16 cellular contexts compared by ENCODE assay signal in genomic region chr19:17967258-17968051, GRCh38. TPM values are rescaled to one million over a fixed set of nuclear protein-coding genes. Genes with fewer than 3 reads are reported as not detected.
A peak's percentile ranks its signal among the peaks of the same experiment; 100 is the strongest.
DNase-seq lines count a peak whose midpoint lies in the region; ATAC-seq, FAIRE-seq and TF ChIP-seq lines count a peak whose summit lies in the region.
"Had no signal": no experiment of that assay in that cellular context is flagged by ENCODE, and none has a peak within 500 bp of the region (broad histone marks: within the 10 kb centered on the region; RNA-seq: fewer than 3 reads in every experiment).

No MANE protein-coding gene starts in this region.

- peak overlapping the region; percentile 45 for H3K23ac ChIP-seq in mesendoderm (ENCODE audit: low read length)

- H2BK5ac ChIP-seq in mesendoderm (ENCODE audit: low read length) = no peak overlapping the region

- no peaks in the 10 kb centered on the region for H3K36me3 Mint-ChIP-seq in activated naive CD8-positive, alpha-beta T cell treated with anti-CD3 and anti-CD28 coated beads for 36 hours
- no peaks in the 10 kb centered on the region for H3K36me3 Mint-ChIP-seq in type B pancreatic cell

- POLR2A ChIA-PET in HepG2 (lab: Yijun Ruan, JAX) = no interaction called here

- no peaks in the 10 kb centered on the region for H3K9me3 Mint-ChIP-seq in activated naive CD8-positive, alpha-beta T cell treated with anti-CD3 and anti-CD28 coated beads for 36 hours
- no peaks in the 10 kb centered on the region for H3K9me3 Mint-ChIP-seq in type B pancreatic cell

- H3K79me2 ChIP-seq in HepG2 (ENCODE audit: insufficient read depth, low read length) (no peaks in the 10 kb centered on the region), mesendoderm (ENCODE audit: control insufficient read depth, insufficient read depth, low read length) (no peaks in the 10 kb centered on the region)

- CTCF ChIA-PET in HepG2 (lab: Yijun Ruan, JAX; ENCODE audit: low intra/inter-chr PET ratio, low total read pairs) = no interaction called here

- H3K27me3 Mint-ChIP-seq in activated naive CD8-positive, alpha-beta T cell treated with anti-CD3 and anti-CD28 coated beads for 36 hours = peaks cover 50% of the 10 kb centered on the region
- peaks cover 21% of the 10 kb centered on the region for H3K27me3 Mint-ChIP-seq in type B pancreatic cell

- H3K18ac ChIP-seq in mesendoderm (ENCODE audit: low read length) = peak overlapping the region; percentile 53

- TF ChIP-seq CTCF in HepG2 (CRISPR knock-in tag; IDR thresholded peaks at IDR 0.05) (no peak), right lobe of liver (IDR thresholded peaks at IDR 0.05) (no peak), type B pancreatic cell (conservative IDR thresholded peaks at IDR 0.05) (no peak), gastroesophageal sphincter (IDR thresholded peaks at IDR 0.05) (no peak)

- no TSS peak for BruUV-seq in HepG2 (replicated peaks; lab: Mats Ljungman, UMichigan)

- H3K27me3 ChIP-seq in HepG2 (ENCODE audit: control insufficient read depth in 1 of 2, insufficient read depth in 2 of 2, low read length in 2 of 2) (peaks cover 3 to 52% of the 10 kb centered on the region in 2 experiments; a peak in 4 of 5 replicates), right lobe of liver (peaks cover 0 to 6% of the 10 kb centered on the region in 2 donors), mesendoderm (ENCODE audit: insufficient read depth, low read length, poor library complexity) (no peaks in the 10 kb centered on the region), gastroesophageal sphincter (peaks cover 92% of the 10 kb centered on the region)

- TF ChIP-seq EP300 in HepG2 (IDR thresholded peaks at IDR 0.05; ENCODE audit: low read depth in 2 of 2, low read length in 2 of 2) (no peak), HepG2 (CRISPR knock-in tag; IDR thresholded peaks at IDR 0.05; ENCODE audit: borderline replicate concordance) (no peak), gastroesophageal sphincter (IDR thresholded peaks at IDR 0.05) (no peak)

- 13% methylated on average over 15 of the region's 35 CpGs for WGBS in HepG2 (ENCODE audit: low lambda C conversion rate)
- WGBS in right lobe of liver (ENCODE audit: insufficient coverage, low coverage, low lambda C conversion rate, missing lambda C conversion rate) = 3% methylated on average over 12 of the region's 35 CpGs
- WGBS in mesendoderm (ENCODE audit: extremely low coverage, insufficient coverage, low lambda C conversion rate) = no CpG with 5 or more reads among the region's 35 CpGs
- WGBS in gastroesophageal sphincter (ENCODE audit: low coverage in 1 of 2), 2 donors = 0% methylated on average over 2 of the region's 35 CpGs; no CpG with 5 or more reads in 1 of the 2 donors

- intact Hi-C loops in HepG2 (cut with micrococcal nuclease; ENCODE audit: unreplicated experiment) = no loop called here
- intact Hi-C loops in right lobe of liver (cut with DNase I) = no loop called here

- TF ChIP-seq POLR2A in HepG2 (IDR thresholded peaks at IDR 0.05; ENCODE audit: insufficient read depth in 1 of 2, low read depth in 2 of 2, low read length in 2 of 2) = no peak
- TF ChIP-seq POLR2A in right lobe of liver (IDR thresholded peaks at IDR 0.05) = no peak
- TF ChIP-seq POLR2A in gastroesophageal sphincter (IDR thresholded peaks at IDR 0.05) = no peak

- TF ChIP-seq RAD21 in HepG2 (CRISPR knock-in tag; IDR thresholded peaks at IDR 0.05) = no peak

- peak overlapping the region; percentile 50 for H3K4me3 Mint-ChIP-seq in activated naive CD8-positive, alpha-beta T cell treated with anti-CD3 and anti-CD28 coated beads for 36 hours
- H3K4me3 Mint-ChIP-seq in type B pancreatic cell = peak overlapping the region; percentile 89
- H3K4me3 Mint-ChIP-seq: activated CD8-positive, alpha-beta T cell treated with anti-CD3 and anti-CD28 coated beads, Interleukin-2, amount 10 ng/mL, durations not matched to agents 7 days and 5 days had no signal

- H3K9ac ChIP-seq in HepG2 (ENCODE audit: insufficient read depth, low read depth, low read length) (no peak overlapping the region), mesendoderm (ENCODE audit: low read length) (peak overlapping the region; percentile 71)

- no peak for ATAC-seq in HepG2
- no peak for ATAC-seq in right lobe of liver
- ATAC-seq in gastroesophageal sphincter = no peak
- ATAC-seq: activated CD8-positive, alpha-beta T cell treated with anti-CD3 and anti-CD28 coated beads, Interleukin-2, amount 10 ng/mL, durations not matched to agents 7 days and 5 days had no signal

- H3K36me3 ChIP-seq in HepG2 (replicated peaks in 1 of 2; ENCODE audit: control insufficient read depth in 1 of 2, insufficient read depth in 2 of 2, low read length in 2 of 2) (no peaks in the 10 kb centered on the region), right lobe of liver (no peaks in the 10 kb centered on the region), mesendoderm (ENCODE audit: control insufficient read depth, insufficient read depth, low read length) (no peaks in the 10 kb centered on the region), gastroesophageal sphincter (no peaks in the 10 kb centered on the region)
- H3K36me3 ChIP-seq: neutrophil had no signal

- H2BK120ac ChIP-seq in mesendoderm (ENCODE audit: low read depth, low read length) = no peak overlapping the region

- peak overlapping the region; percentile 23; the same call in 1 of the 2 replicates for H3K4me2 ChIP-seq in HepG2 (ENCODE audit: low read depth, low read length)
- peak overlapping the region; percentile 91 for H3K4me2 ChIP-seq in mesendoderm (ENCODE audit: low read length)

- H3K27ac ChIP-seq in HepG2 (ENCODE audit: extremely low read length, insufficient read depth, low read length) = no peak overlapping the region
- no peak overlapping the region for H3K27ac ChIP-seq in right lobe of liver
- H3K27ac ChIP-seq in mesendoderm (ENCODE audit: low read depth, low read length) = no peak overlapping the region
- H3K27ac ChIP-seq in gastroesophageal sphincter = no peak overlapping the region
- H3K27ac ChIP-seq: C4-2B, neutrophil had no signal

- peaks cover 10% of the 10 kb centered on the region; the same call in 1 of the 2 replicates for H3K4me1 ChIP-seq in HepG2 (ENCODE audit: insufficient read depth, low read length)
- no peaks in the 10 kb centered on the region for H3K4me1 ChIP-seq in right lobe of liver
- no peaks in the 10 kb centered on the region for H3K4me1 ChIP-seq in mesendoderm (ENCODE audit: control insufficient read depth, low read depth, low read length)
- peaks cover 0 to 13% (median 0%) of the 10 kb centered on the region in 3 donors for H3K4me1 ChIP-seq in gastroesophageal sphincter

- H3K56ac ChIP-seq in mesendoderm (ENCODE audit: low read length) = peak overlapping the region; percentile 85

- in situ Hi-C loops in HepG2 (cut with HindIII; ENCODE audit: extremely low pct_ligation_motif_present, low pct_unique_long_range_greater_than_20kb) = no loop called here

- H4K5ac ChIP-seq in mesendoderm (ENCODE audit: low read length) = no peak overlapping the region

- H3K4me1 Mint-ChIP-seq in activated naive CD8-positive, alpha-beta T cell treated with anti-CD3 and anti-CD28 coated beads for 36 hours = peaks cover 7% of the 10 kb centered on the region
- H3K4me1 Mint-ChIP-seq in type B pancreatic cell (ENCODE audit: unreplicated experiment) = no peaks in the 10 kb centered on the region

- DNase-seq in HepG2 (ENCODE audit: low spot score) (no peak), right lobe of liver (no peak), mesendoderm (no peak), type B pancreatic cell (ENCODE audit: extremely low spot score, unreplicated experiment) (no peak), SW 1271 (lab: John Stamatoyannopoulos, UW) (no peak)
- DNase-seq in activated naive CD8-positive, alpha-beta T cell treated with anti-CD3 and anti-CD28 coated beads for 36 hours = no peak
- no peak for DNase-seq in activated CD4-positive, alpha-beta T cell treated with anti-CD3 and anti-CD28 coated beads for 48 hours
- DNase-seq: activated CD8-positive, alpha-beta T cell treated with anti-CD3 and anti-CD28 coated beads, Interleukin-2, amount 10 ng/mL, durations not matched to agents 7 days and 5 days; effector memory CD4-positive, alpha-beta T cell; NCI-H1048; stimulated activated CD4-positive, alpha-beta T cell treated with anti-CD3 and anti-CD28 coated beads, Interleukin-1b, Interleukin-23, amount 100 ng/mL, for 48 hours; T-helper 1 cell had no signal

- H2AK5ac ChIP-seq in mesendoderm (ENCODE audit: low read length) = no peak overlapping the region

- H3K4me3 ChIP-seq in HepG2 (replicated peaks in 1 of 3; ENCODE audit: insufficient read depth in 1 of 3, low read depth in 2 of 3, low read length in 3 of 3) (peak overlapping the region in 1 of 3 experiments; percentile 28; a peak in 1 of 6 replicates), right lobe of liver (no peak overlapping the region), mesendoderm (ENCODE audit: low read length) (peak overlapping the region; percentile 33), gastroesophageal sphincter (peak overlapping the region in 1 of 2 donors; percentile 32)

- no peak overlapping the region for H3K4ac ChIP-seq in mesendoderm (ENCODE audit: low read depth, low read length)

- no peak overlapping the region for H4K8ac ChIP-seq in mesendoderm (ENCODE audit: low read depth, low read length)

- H4K20me1 ChIP-seq in HepG2 (ENCODE audit: insufficient read depth, low read length) = no peaks in the 10 kb centered on the region

- H3K79me1 ChIP-seq in mesendoderm (ENCODE audit: low read length) = no peaks in the 10 kb centered on the region

- H2AFZ ChIP-seq in HepG2 (ENCODE audit: low read length) = no peak overlapping the region

- no peak for FAIRE-seq in HepG2 (lab: Jason Lieb, UNC)

- H3K27ac Mint-ChIP-seq in activated naive CD8-positive, alpha-beta T cell treated with anti-CD3 and anti-CD28 coated beads for 36 hours = no peak overlapping the region
- H3K27ac Mint-ChIP-seq in type B pancreatic cell = peak overlapping the region; percentile 43
- H3K27ac Mint-ChIP-seq: activated CD8-positive, alpha-beta T cell treated with anti-CD3 and anti-CD28 coated beads, Interleukin-2, amount 10 ng/mL, durations not matched to agents 7 days and 5 days had no signal

- no peak overlapping the region for H2BK15ac ChIP-seq in mesendoderm (replicated peaks; ENCODE audit: low read depth)

- no peaks in the 10 kb centered on the region for H3K9me3 ChIP-seq in HepG2 (ENCODE audit: low read length)
- no peaks in the 10 kb centered on the region for H3K9me3 ChIP-seq in right lobe of liver
- H3K9me3 ChIP-seq in gastroesophageal sphincter = no peaks in the 10 kb centered on the region
- H3K9me3 ChIP-seq: neutrophil had no signal

RNA-seq across cellular contexts. Expression of gene KCNN1, which starts 0.5 kb away (rescaled TPM):
- total RNA-seq in HepG2 (2016; rRNA removed; fragmentation: Illumina TruSeq; extraction: Trizol) (0.04 TPM in 1 of 2 replicates, not detected in the other), right lobe of liver (not detected), type B pancreatic cell (ENCODE audit: low replicate concordance) (13.4 and 15.3 TPM in 2 replicates), gastroesophageal sphincter (under 1 TPM in 2 of 4 donors, not detected in 2; 0.20 to 0.89 TPM)
- total RNA-seq in HepG2 (2016; cell fraction: cytosol; rRNA removed; fragmentation: Illumina TruSeq; extraction: Trizol; ENCODE audit: low read depth) = not detected in 2 replicates
- 0.09 TPM in 1 of 2 replicates, not detected in the other for total RNA-seq in HepG2 (2016; cell fraction: insoluble cytoplasmic fraction; rRNA removed; fragmentation: Illumina TruSeq; extraction: Trizol)
- total RNA-seq in HepG2 (2016; cell fraction: membrane; rRNA removed; fragmentation: Illumina TruSeq; extraction: Trizol) = not detected in 2 replicates
- not detected in 2 replicates for total RNA-seq in HepG2 (2016; cell fraction: nucleus; rRNA removed; fragmentation: Illumina TruSeq; extraction: Trizol)
- polyA plus RNA-seq in HepG2 (2011; rRNA removed) = not detected in 2 replicates
- polyA plus RNA-seq in HepG2 (2011; cell fraction: cytosol; rRNA removed) = 0.05 TPM in 1 of 2 replicates, not detected in the other
- polyA plus RNA-seq in HepG2 (2011; cell fraction: nucleus; rRNA removed) = 0.14 TPM in 1 of 2 replicates, not detected in the other
- not detected in 2 replicates for polyA plus RNA-seq in HepG2 (2012)
- polyA plus RNA-seq in HepG2 (2016; cell fraction: cytosol; fragmentation: Illumina TruSeq; extraction: Trizol; ENCODE audit: low read depth) = not detected in 2 replicates
- polyA plus RNA-seq in HepG2 (2016; cell fraction: insoluble cytoplasmic fraction; fragmentation: Illumina TruSeq; extraction: Trizol; ENCODE audit: low read depth) = not detected in 2 replicates
- polyA plus RNA-seq in HepG2 (2016; cell fraction: membrane; fragmentation: Illumina TruSeq; extraction: Trizol; ENCODE audit: low read depth) = not detected in 2 replicates
- polyA plus RNA-seq in HepG2 (2016; cell fraction: nucleus; fragmentation: Illumina TruSeq; extraction: Trizol; ENCODE audit: insufficient read depth, low read depth) = not detected in 2 replicates
- polyA minus RNA-seq in HepG2 (2011; rRNA and poly(A)+ RNA removed; ENCODE audit: low replicate concordance) = 0.30 TPM in 1 of 2 replicates, not detected in the other
- not detected in 2 replicates for polyA minus RNA-seq in HepG2 (2011; cell fraction: cytosol; rRNA and poly(A)+ RNA removed)
- not detected in 2 replicates for polyA minus RNA-seq in HepG2 (2011; cell fraction: nucleus; rRNA and poly(A)+ RNA removed)
- under 1 TPM in 1 of 2 experiments, not detected in 1; 0.34 TPM for total RNA-seq in activated naive CD8-positive, alpha-beta T cell treated with anti-CD3 and anti-CD28 coated beads for 36 hours
- 1.3 TPM for polyA plus RNA-seq in mesendoderm (2013, experiment 1 of 2)
- polyA plus RNA-seq in mesendoderm (2013, experiment 2 of 2) = 1.1 TPM
- total RNA-seq: activated CD8-positive, alpha-beta T cell treated with anti-CD3 and anti-CD28 coated beads, Interleukin-2, amount 10 ng/mL, durations not matched to agents 7 days and 5 days; subcutaneous adipose tissue had no signal

RNA-seq across cellular contexts. Expression of gene CCDC124, which starts 34.6 kb away (rescaled TPM):
- 14.9 and 16.3 TPM in 2 replicates for total RNA-seq in HepG2 (2016; rRNA removed; fragmentation: Illumina TruSeq; extraction: Trizol)
- 6.7 and 9.1 TPM in 2 replicates for total RNA-seq in HepG2 (2016; cell fraction: cytosol; rRNA removed; fragmentation: Illumina TruSeq; extraction: Trizol; ENCODE audit: low read depth)
- 14.7 and 17.6 TPM in 2 replicates for total RNA-seq in HepG2 (2016; cell fraction: insoluble cytoplasmic fraction; rRNA removed; fragmentation: Illumina TruSeq; extraction: Trizol)
- 9.9 and 10.4 TPM in 2 replicates for total RNA-seq in HepG2 (2016; cell fraction: membrane; rRNA removed; fragmentation: Illumina TruSeq; extraction: Trizol)
- total RNA-seq in HepG2 (2016; cell fraction: nucleus; rRNA removed; fragmentation: Illumina TruSeq; extraction: Trizol) = 6.7 and 7.8 TPM in 2 replicates
- polyA plus RNA-seq in HepG2 (2011; rRNA removed) = 20.3 and 24.8 TPM in 2 replicates
- 24.8 and 40.2 TPM in 2 replicates for polyA plus RNA-seq in HepG2 (2011; cell fraction: cytosol; rRNA removed)
- 31.4 and 34.6 TPM in 2 replicates for polyA plus RNA-seq in HepG2 (2011; cell fraction: nucleus; rRNA removed)
- polyA plus RNA-seq in HepG2 (2012) = 21.1 and 25.1 TPM in 2 replicates
- 36.5 and 41.3 TPM in 2 replicates for polyA plus RNA-seq in HepG2 (2016; cell fraction: cytosol; fragmentation: Illumina TruSeq; extraction: Trizol; ENCODE audit: low read depth)
- polyA plus RNA-seq in HepG2 (2016; cell fraction: insoluble cytoplasmic fraction; fragmentation: Illumina TruSeq; extraction: Trizol; ENCODE audit: low read depth) = 54.0 and 60.8 TPM in 2 replicates
- 31.7 and 32.3 TPM in 2 replicates for polyA plus RNA-seq in HepG2 (2016; cell fraction: membrane; fragmentation: Illumina TruSeq; extraction: Trizol; ENCODE audit: low read depth)
- polyA plus RNA-seq in HepG2 (2016; cell fraction: nucleus; fragmentation: Illumina TruSeq; extraction: Trizol; ENCODE audit: insufficient read depth, low read depth) = 52.6 and 53.1 TPM in 2 replicates
- polyA minus RNA-seq in HepG2 (2011; rRNA and poly(A)+ RNA removed; ENCODE audit: low replicate concordance) = 6.4 and 9.9 TPM in 2 replicates
- 5.2 and 6.7 TPM in 2 replicates for polyA minus RNA-seq in HepG2 (2011; cell fraction: cytosol; rRNA and poly(A)+ RNA removed)
- 3.7 and 8.7 TPM in 2 replicates for polyA minus RNA-seq in HepG2 (2011; cell fraction: nucleus; rRNA and poly(A)+ RNA removed)
- 10 to 100 TPM; 20.6 to 45.3 (median 30.7) TPM for total RNA-seq in right lobe of liver
- total RNA-seq in activated naive CD8-positive, alpha-beta T cell treated with anti-CD3 and anti-CD28 coated beads for 36 hours = 100 to 1,000 TPM; 159 to 160 TPM
- 77.3 TPM for polyA plus RNA-seq in mesendoderm (2013, experiment 1 of 2)
- polyA plus RNA-seq in mesendoderm (2013, experiment 2 of 2) = 80.4 TPM
- total RNA-seq in type B pancreatic cell (ENCODE audit: low replicate concordance) = 86.0 and 90.9 TPM in 2 replicates
- total RNA-seq in gastroesophageal sphincter = 10 to 100 TPM; 48.1 to 75.9 (median 56.6) TPM

RNA-seq across cellular contexts. Expression of gene ARRDC2, which starts 40.5 kb away (rescaled TPM):
- total RNA-seq in HepG2 (2016; rRNA removed; fragmentation: Illumina TruSeq; extraction: Trizol) (1.7 and 2.1 TPM in 2 replicates), right lobe of liver (10 to 100 TPM in 4 of 6 experiments, 1 to 10 TPM in 2; 3.6 to 28.5 (median 10.8) TPM), type B pancreatic cell (ENCODE audit: low replicate concordance) (2.8 and 6.3 TPM in 2 replicates), gastroesophageal sphincter (10 to 100 TPM; 31.9 to 64.6 (median 47.5) TPM)
- total RNA-seq in HepG2 (2016; cell fraction: cytosol; rRNA removed; fragmentation: Illumina TruSeq; extraction: Trizol; ENCODE audit: low read depth) = 0.51 and 0.71 TPM in 2 replicates
- total RNA-seq in HepG2 (2016; cell fraction: insoluble cytoplasmic fraction; rRNA removed; fragmentation: Illumina TruSeq; extraction: Trizol) = 1.5 and 2.6 TPM in 2 replicates
- total RNA-seq in HepG2 (2016; cell fraction: membrane; rRNA removed; fragmentation: Illumina TruSeq; extraction: Trizol) = 1.7 TPM in 2 replicates
- total RNA-seq in HepG2 (2016; cell fraction: nucleus; rRNA removed; fragmentation: Illumina TruSeq; extraction: Trizol) = 1.2 and 1.4 TPM in 2 replicates
- polyA plus RNA-seq in HepG2 (2011; rRNA removed) = 3.4 and 4.3 TPM in 2 replicates
- 3.1 and 3.7 TPM in 2 replicates for polyA plus RNA-seq in HepG2 (2011; cell fraction: cytosol; rRNA removed)
- polyA plus RNA-seq in HepG2 (2011; cell fraction: nucleus; rRNA removed) = 10.9 and 11.3 TPM in 2 replicates
- 2.3 and 4.0 TPM in 2 replicates for polyA plus RNA-seq in HepG2 (2012)
- 0.66 and 0.83 TPM in 2 replicates for polyA plus RNA-seq in HepG2 (2016; cell fraction: cytosol; fragmentation: Illumina TruSeq; extraction: Trizol; ENCODE audit: low read depth)
- 2.1 and 2.3 TPM in 2 replicates for polyA plus RNA-seq in HepG2 (2016; cell fraction: insoluble cytoplasmic fraction; fragmentation: Illumina TruSeq; extraction: Trizol; ENCODE audit: low read depth)
- 1.2 and 1.6 TPM in 2 replicates for polyA plus RNA-seq in HepG2 (2016; cell fraction: membrane; fragmentation: Illumina TruSeq; extraction: Trizol; ENCODE audit: low read depth)
- 3.6 and 6.3 TPM in 2 replicates for polyA plus RNA-seq in HepG2 (2016; cell fraction: nucleus; fragmentation: Illumina TruSeq; extraction: Trizol; ENCODE audit: insufficient read depth, low read depth)
- 4.7 and 13.8 TPM in 2 replicates for polyA minus RNA-seq in HepG2 (2011; rRNA and poly(A)+ RNA removed; ENCODE audit: low replicate concordance)
- 1.2 and 2.5 TPM in 2 replicates for polyA minus RNA-seq in HepG2 (2011; cell fraction: cytosol; rRNA and poly(A)+ RNA removed)
- 1.4 and 2.7 TPM in 2 replicates for polyA minus RNA-seq in HepG2 (2011; cell fraction: nucleus; rRNA and poly(A)+ RNA removed)
- 10 to 100 TPM; 20.1 to 20.6 TPM for total RNA-seq in activated naive CD8-positive, alpha-beta T cell treated with anti-CD3 and anti-CD28 coated beads for 36 hours
- polyA plus RNA-seq in mesendoderm (2013, experiment 1 of 2) = 1.6 TPM
- polyA plus RNA-seq in mesendoderm (2013, experiment 2 of 2) = 1.6 TPM
